Comparison of ENCODE assay signal across 7 cellular contexts in the genomic region with DNA sequence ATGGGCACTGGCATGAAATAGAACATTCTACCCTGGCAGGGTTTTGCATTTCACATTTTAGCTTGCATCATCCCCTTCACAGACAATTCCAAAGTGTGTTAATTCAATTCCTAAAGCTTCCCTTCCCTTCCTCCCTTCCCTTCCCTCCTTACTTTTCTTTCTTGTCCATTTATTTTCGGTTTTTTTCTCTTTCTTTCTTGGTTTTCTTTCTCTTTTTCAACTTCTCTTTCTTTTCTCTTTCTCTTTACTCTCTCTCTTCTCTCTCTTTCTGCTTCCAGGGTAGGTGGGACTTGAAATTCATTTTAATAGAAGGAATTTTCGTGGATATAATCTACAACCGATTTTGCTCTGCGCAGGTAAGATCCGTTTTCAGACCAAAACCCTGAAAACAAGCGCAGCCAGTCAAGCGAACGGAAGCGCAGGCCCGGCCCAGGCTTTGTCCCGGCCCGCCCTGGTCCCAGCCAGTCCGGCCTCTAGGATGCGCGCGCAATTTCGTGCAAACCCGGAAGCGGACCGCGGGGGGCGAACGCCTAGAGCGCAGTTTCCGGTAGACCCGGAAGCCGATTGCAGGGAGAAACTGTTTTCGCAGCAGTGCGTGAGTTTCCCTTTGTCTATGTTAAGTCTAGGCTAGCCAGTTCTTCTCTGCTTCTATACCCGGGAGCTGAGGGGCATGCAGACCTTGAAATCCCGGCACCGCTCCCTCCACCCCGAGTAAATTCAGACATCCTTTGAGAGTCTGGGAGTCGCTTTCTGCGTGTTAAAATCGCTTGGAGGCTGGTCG. TPM values are rescaled to one million over a fixed set of nuclear protein-coding genes. Genes with fewer than 3 reads are reported as not detected.
A peak's percentile ranks its signal among the peaks of the same experiment; 100 is the strongest.
DNase-seq lines count a peak whose midpoint lies in the region; ATAC-seq, FAIRE-seq and TF ChIP-seq lines count a peak whose summit lies in the region.

TSS of gene ZNF528 (plus strand) at position 540 of the 781 bp plus-strand sequence. CDS start 4,165 bp downstream, outside the sequence.

- peaks cover 17% of the 10 kb centered on the region for H3K9me3 Mint-ChIP-seq in natural killer cell treated with Interleukin-12 subunit alpha and Interleukin-12 subunit beta and Interleukin-15 and Interleukin-18, amount 100 ng/mL, for 72 hours

- no peak for TF ChIP-seq CTCF in fibroblast of mammary gland (conservative IDR thresholded peaks at IDR 0.05; ENCODE audit: control insufficient read depth, insufficient read depth, low read depth, low read length)

- no peaks in the 10 kb centered on the region for H3K27me3 Mint-ChIP-seq in natural killer cell treated with Interleukin-12 subunit alpha and Interleukin-12 subunit beta and Interleukin-15 and Interleukin-18, amount 100 ng/mL, for 72 hours

- peaks cover 15 to 21% of the 10 kb centered on the region in 2 donors for H3K4me1 Mint-ChIP-seq in natural killer cell treated with Interleukin-12 subunit alpha and Interleukin-12 subunit beta and Interleukin-15 and Interleukin-18, amount 100 ng/mL, for 72 hours (ENCODE audit: low read depth in 2 of 2)

- DNase-seq in HPDE6-E6E7 (ENCODE audit: extremely low spot score) (peak; percentile 98), RCC 7860 (ENCODE audit: low spot score) (peak; percentile 74), fibroblast of mammary gland (ENCODE audit: low read depth) (peak; percentile 91)
- DNase-seq in activated effector memory CD4-positive, alpha-beta T cell treated with anti-CD3 and anti-CD28 coated beads, Interleukin-2, amount 50 U/mL, for 16 hours = peak; percentile 97
- DNase-seq in natural killer cell treated with Interleukin-12 subunit alpha and Interleukin-12 subunit beta and Interleukin-15 and Interleukin-18, amount 100 ng/mL, for 72 hours (ENCODE audit: low spot score) = peak; percentile 96
- DNase-seq in stimulated activated naive CD4-positive, alpha-beta T cell (lab: John Stamatoyannopoulos, UW) = peak; percentile 75 to 91 (median 86)

- peak; percentile 14 for FAIRE-seq in RCC 7860 (lab: Jason Lieb, UNC)

- ATAC-seq in GM18508 (IDR thresholded peaks at IDR 0.05; ENCODE audit: insufficient read depth, unreplicated experiment) = peak; percentile 58
- ATAC-seq in natural killer cell treated with Interleukin-12 subunit alpha and Interleukin-12 subunit beta and Interleukin-15 and Interleukin-18, amount 100 ng/mL, for 72 hours = peak; percentile 99

- peaks cover 68% of the 10 kb centered on the region for H3K36me3 Mint-ChIP-seq in natural killer cell treated with Interleukin-12 subunit alpha and Interleukin-12 subunit beta and Interleukin-15 and Interleukin-18, amount 100 ng/mL, for 72 hours

- H3K27ac Mint-ChIP-seq in natural killer cell treated with Interleukin-12 subunit alpha and Interleukin-12 subunit beta and Interleukin-15 and Interleukin-18, amount 100 ng/mL, for 72 hours = peak within 1 kb of the TSS; percentile 73 to 81

- H3K4me3 ChIP-seq in fibroblast of mammary gland (ENCODE audit: control insufficient read depth, low read depth, low read length) = peak within 1 kb of the TSS; percentile 89

- peak within 1 kb of the TSS; percentile 89 for H3K4me3 Mint-ChIP-seq in natural killer cell treated with Interleukin-12 subunit alpha and Interleukin-12 subunit beta and Interleukin-15 and Interleukin-18, amount 100 ng/mL, for 72 hours

RNA-seq across cellular contexts. Expression of gene ZNF528, which starts in this region (rescaled TPM):
- total RNA-seq in natural killer cell treated with Interleukin-12 subunit alpha and Interleukin-12 subunit beta and Interleukin-15 and Interleukin-18, amount 100 ng/mL, for 72 hours = 10 to 100 TPM in 1 of 2 donors, 1 to 10 TPM in 1; 8.3 to 12.6 TPM

Comparison
In these comparisons a context has a peak if more than half of its experiments do, and no peak if none do; other contexts are left out.
1. Peak in every context shown above with its lines: DNase-seq, ATAC-seq and H3K4me3 ChIP-seq.